Comparison of ENCODE assay signal across 17 cellular contexts in the genomic region with DNA sequence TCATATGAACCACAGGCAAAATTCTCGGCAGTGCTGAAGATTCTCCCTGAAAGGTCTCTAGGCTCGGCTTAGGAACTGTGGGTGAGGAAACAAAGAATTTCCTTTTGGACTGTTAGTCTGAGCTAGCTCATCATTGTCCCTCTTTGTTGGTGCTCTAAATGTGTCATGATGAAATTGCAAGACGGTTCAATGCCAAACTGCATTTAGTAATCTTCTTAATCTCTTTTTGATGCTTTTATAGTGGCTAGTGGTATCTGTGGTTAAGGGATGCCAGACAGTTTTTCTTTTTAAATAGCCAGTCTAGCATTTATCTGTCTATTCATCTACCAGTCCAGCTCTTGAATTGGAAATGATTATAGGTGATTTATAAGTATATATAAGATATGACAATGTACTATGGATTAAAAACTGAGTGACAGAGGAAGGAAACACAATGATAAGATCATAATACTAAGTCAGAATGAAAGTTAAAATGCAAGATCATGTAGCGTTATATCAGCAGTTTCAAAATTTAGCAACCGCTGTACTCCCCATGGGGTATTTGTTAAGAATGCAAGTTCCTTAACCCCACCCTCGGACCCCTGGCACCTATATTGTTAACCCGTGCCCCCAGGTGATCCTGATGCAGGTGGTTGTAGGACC. TPM values are rescaled to one million over a fixed set of nuclear protein-coding genes. Genes with fewer than 3 reads are reported as not detected.
DNase-seq lines count a peak whose midpoint lies in the region; ATAC-seq and TF ChIP-seq lines count a peak whose summit lies in the region.
"Had no signal": no experiment of that assay in that cellular context is flagged by ENCODE, and none has a peak within 500 bp of the region (broad histone marks: within the 10 kb centered on the region; RNA-seq: fewer than 3 reads in every experiment).

No MANE protein-coding gene starts in this region.

- TF ChIP-seq CTCF in stomach (IDR thresholded peaks at IDR 0.05), result no peak

- peaks cover 27% of the 10 kb centered on the region for H3K4me1 Mint-ChIP-seq in activated CD8-positive, alpha-beta memory T cell treated with anti-CD3 and anti-CD28 coated beads, Interleukin-2, amount 10 ng/mL, durations not matched to agents 7 days and 5 days
- H3K4me1 Mint-ChIP-seq in central memory CD8-positive, alpha-beta T cell, result peaks cover 47% of the 10 kb centered on the region
- H3K4me1 Mint-ChIP-seq in stimulated activated effector memory CD8-positive, alpha-beta T cell treated with anti-CD3 and anti-CD28 coated beads, Interleukin-12 subunit alpha, Interleukin-12 subunit beta, amount 100 ng/mL, for 72 hours, result peaks cover 32% of the 10 kb centered on the region

- H3K4me1 ChIP-seq in stomach, result peaks cover 0 to 11% (median 9%) of the 10 kb centered on the region in 4 donors

- no peak overlapping the region for H3K4me3 Mint-ChIP-seq in activated CD8-positive, alpha-beta memory T cell treated with anti-CD3 and anti-CD28 coated beads, Interleukin-2, amount 10 ng/mL, durations not matched to agents 7 days and 5 days
- no peak overlapping the region for H3K4me3 Mint-ChIP-seq in central memory CD8-positive, alpha-beta T cell
- H3K4me3 Mint-ChIP-seq in stimulated activated effector memory CD8-positive, alpha-beta T cell treated with anti-CD3 and anti-CD28 coated beads, Interleukin-12 subunit alpha, Interleukin-12 subunit beta, amount 100 ng/mL, for 72 hours, result peak overlapping the region; percentile 3
- H3K4me3 Mint-ChIP-seq: type B pancreatic cell had no signal

- no peaks in the 10 kb centered on the region for H3K9me3 Mint-ChIP-seq in activated CD8-positive, alpha-beta memory T cell treated with anti-CD3 and anti-CD28 coated beads, Interleukin-2, amount 10 ng/mL, durations not matched to agents 7 days and 5 days (ENCODE audit: low read depth)
- H3K9me3 Mint-ChIP-seq in central memory CD8-positive, alpha-beta T cell, result no peaks in the 10 kb centered on the region
- no peaks in the 10 kb centered on the region for H3K9me3 Mint-ChIP-seq in stimulated activated effector memory CD8-positive, alpha-beta T cell treated with anti-CD3 and anti-CD28 coated beads, Interleukin-12 subunit alpha, Interleukin-12 subunit beta, amount 100 ng/mL, for 72 hours

- CTCF ChIA-PET in activated CD8-positive, alpha-beta memory T cell treated with anti-CD3 and anti-CD28 coated beads, Interleukin-2, amount 10 ng/mL, durations not matched to agents 7 days and 5 days (lab: Charles Lee), result interaction anchor here (0.5 to 1.1 kb wide), 5 partner anchors 36 to 162 kb away, joined by 3 read pairs; no protein-coding TSS in a partner anchor

- H3K9me3 ChIP-seq in stomach, result no peaks in the 10 kb centered on the region

- WGBS in stomach, 5 donors, result 53 to 65% (median 60%) methylated on average over 7 of the region's 7 CpGs

- peak overlapping the region; percentile 60 for H3K27ac Mint-ChIP-seq in activated CD8-positive, alpha-beta memory T cell treated with anti-CD3 and anti-CD28 coated beads, Interleukin-2, amount 10 ng/mL, durations not matched to agents 7 days and 5 days
- peak overlapping the region; percentile 42 for H3K27ac Mint-ChIP-seq in central memory CD8-positive, alpha-beta T cell (ENCODE audit: low read depth)
- peak overlapping the region; percentile 38 for H3K27ac Mint-ChIP-seq in stimulated activated effector memory CD8-positive, alpha-beta T cell treated with anti-CD3 and anti-CD28 coated beads, Interleukin-12 subunit alpha, Interleukin-12 subunit beta, amount 100 ng/mL, for 72 hours
- H3K27ac Mint-ChIP-seq: type B pancreatic cell had no signal

- no peaks in the 10 kb centered on the region for H3K27me3 Mint-ChIP-seq in activated CD8-positive, alpha-beta memory T cell treated with anti-CD3 and anti-CD28 coated beads, Interleukin-2, amount 10 ng/mL, durations not matched to agents 7 days and 5 days
- no peaks in the 10 kb centered on the region for H3K27me3 Mint-ChIP-seq in central memory CD8-positive, alpha-beta T cell

- peaks cover 18% of the 10 kb centered on the region for H3K36me3 Mint-ChIP-seq in activated CD8-positive, alpha-beta memory T cell treated with anti-CD3 and anti-CD28 coated beads, Interleukin-2, amount 10 ng/mL, durations not matched to agents 7 days and 5 days
- H3K36me3 Mint-ChIP-seq in central memory CD8-positive, alpha-beta T cell (ENCODE audit: insufficient read depth), result peaks cover 3% of the 10 kb centered on the region
- H3K36me3 Mint-ChIP-seq in stimulated activated effector memory CD8-positive, alpha-beta T cell treated with anti-CD3 and anti-CD28 coated beads, Interleukin-12 subunit alpha, Interleukin-12 subunit beta, amount 100 ng/mL, for 72 hours, result no peaks in the 10 kb centered on the region
- H3K36me3 Mint-ChIP-seq: type B pancreatic cell had no signal

- TF ChIP-seq POLR2A in stomach (IDR thresholded peaks at IDR 0.05), result no peak

- DNase-seq in activated CD8-positive, alpha-beta memory T cell treated with anti-CD3 and anti-CD28 coated beads, Interleukin-2, amount 10 ng/mL, durations not matched to agents 7 days and 5 days, result no peak
- DNase-seq in activated CD8-positive, alpha-beta memory T cell treated with anti-CD3 and anti-CD28 coated beads for 24 hours, result no peak
- peak; percentile 50 for DNase-seq in RPMI7951 (ENCODE audit: low read depth)
- DNase-seq in central memory CD8-positive, alpha-beta T cell (ENCODE audit: low spot score in 2 of 2), result no peak
- peak in 1 of 2 donors; percentile 56 for DNase-seq in stimulated activated effector memory CD8-positive, alpha-beta T cell treated with anti-CD3 and anti-CD28 coated beads, Interleukin-12 subunit alpha, Interleukin-12 subunit beta, amount 100 ng/mL, for 72 hours (ENCODE audit: low spot score in 2 of 2)
- DNase-seq in stomach, result no peak
- DNase-seq in inferior parietal cortex (ENCODE audit: extremely low spot score), result no peak
- DNase-seq: ACHN; activated CD4-positive, alpha-beta T cell treated with anti-CD3 and anti-CD28 coated beads for 48 hours; KG1; NCI-H2171; occipital lobe; stimulated activated CD4-positive, alpha-beta T cell treated with anti-CD3 and anti-CD28 coated beads, Interleukin-12 subunit alpha, Interleukin-12 subunit beta, amount 100 ng/mL, for 4 hours had no signal

- no peaks in the 10 kb centered on the region for H3K27me3 ChIP-seq in stomach

- no peak overlapping the region for H3K27ac ChIP-seq in stomach
- H3K27ac ChIP-seq: SK-N-MC had no signal

- no peak for TF ChIP-seq EP300 in stomach (IDR thresholded peaks at IDR 0.05)

- intact Hi-C loops in stomach (cut with DNase I; ENCODE audit: low total_unique reads), result no loop called here

- H3K4me3 ChIP-seq in stomach, result no peak overlapping the region
- H3K4me3 ChIP-seq: lung, SK-N-MC had no signal

- peak; percentile 77 for ATAC-seq in activated CD8-positive, alpha-beta memory T cell treated with anti-CD3 and anti-CD28 coated beads, Interleukin-2, amount 10 ng/mL, durations not matched to agents 7 days and 5 days
- ATAC-seq in central memory CD8-positive, alpha-beta T cell (replicated peaks; ENCODE audit: extremely low read depth, poor library complexity, severe bottlenecking), result peak; percentile 76
- ATAC-seq in stimulated activated effector memory CD8-positive, alpha-beta T cell treated with anti-CD3 and anti-CD28 coated beads, Interleukin-12 subunit alpha, Interleukin-12 subunit beta, amount 100 ng/mL, for 72 hours, result peak; percentile 77
- no peak for ATAC-seq in esophagus mucosa

- no peaks in the 10 kb centered on the region for H3K36me3 ChIP-seq in stomach

RNA-seq across cellular contexts. Expression of a gene that starts 31.2 kb away (rescaled TPM):
- 1 to 10 TPM in 1 of 2 experiments, under 1 TPM in 1; 0.56 to 2.6 TPM for total RNA-seq in activated CD8-positive, alpha-beta memory T cell treated with anti-CD3 and anti-CD28 coated beads, Interleukin-2, amount 10 ng/mL, durations not matched to agents 7 days and 5 days
- total RNA-seq in RPMI7951 (2014; rRNA removed; shearing (Covaris generic)), result not detected in 2 replicates
- total RNA-seq in esophagus mucosa (0.44 TPM), stomach (1 to 10 TPM in 2 of 5 donors, not detected in 3; 1.8 to 2.9 TPM)
- not detected for polyA plus RNA-seq in stomach
- total RNA-seq: occipital lobe had no signal

RNA-seq across cellular contexts. Expression of a gene that starts 38.1 kb away (rescaled TPM):
- total RNA-seq in activated CD8-positive, alpha-beta memory T cell treated with anti-CD3 and anti-CD28 coated beads, Interleukin-2, amount 10 ng/mL, durations not matched to agents 7 days and 5 days, result 10 to 100 TPM; 62.9 to 72.2 TPM
- total RNA-seq in RPMI7951 (2014; rRNA removed; shearing (Covaris generic)), result 66.0 and 68.2 TPM in 2 replicates
- total RNA-seq in esophagus mucosa (11.4 TPM), stomach (100 to 1,000 TPM in 3 of 5 donors, 10 to 100 TPM in 2; 42.6 to 165 (median 108) TPM)
- 10 to 100 TPM; 18.8 to 32.7 (median 32.1) TPM for polyA plus RNA-seq in stomach
